Comparison of ENCODE assay signal across 9 cellular contexts in genomic region chr10:22723343-22723779, GRCh38. TPM values are rescaled to one million over a fixed set of nuclear protein-coding genes. Genes with fewer than 3 reads are reported as not detected.
DNase-seq lines count a peak whose midpoint lies in the region; ATAC-seq and TF ChIP-seq lines count a peak whose summit lies in the region.
"Had no signal": no experiment of that assay in that cellular context is flagged by ENCODE, and none has a peak within 500 bp of the region (broad histone marks: within the 10 kb centered on the region; RNA-seq: fewer than 3 reads in every experiment).

No MANE protein-coding gene starts in this region.

- DNase-seq in lower lobe of right lung (no peak), RKO (ENCODE audit: low spot score) (no peak), glutamatergic neuron (no peak), posterior vena cava (ENCODE audit: low spot score) (no peak)
- no peak for DNase-seq in activated CD4-positive, alpha-beta T cell treated with anti-CD3 and anti-CD28 coated beads, Interleukin-2, amount 50 U/mL, for 4 hours

- peaks cover under 1% of the 10 kb centered on the region for H3K9me3 Mint-ChIP-seq in glutamatergic neuron (ENCODE audit: unreplicated experiment)
- H3K9me3 Mint-ChIP-seq: activated T-helper 17 cell treated with anti-CD3 and anti-CD28 coated beads, Interleukin-2, amount 50 U/mL, for 72 hours had no signal

- H3K9me3 ChIP-seq in lower lobe of right lung, result no peaks in the 10 kb centered on the region

- TF ChIP-seq CTCF in lower lobe of right lung (IDR thresholded peaks at IDR 0.05), result no peak
- no peak for TF ChIP-seq CTCF in glutamatergic neuron (IDR thresholded peaks at IDR 0.05; ENCODE audit: partially characterized antibody, unreplicated experiment)

- H3K36me3 ChIP-seq in lower lobe of right lung, result no peaks in the 10 kb centered on the region

- intact Hi-C loops in lower lobe of right lung (cut with DNase I), result no loop called here
- intact Hi-C loops in posterior vena cava (cut with DNase I), result no loop called here

- no peaks in the 10 kb centered on the region for H3K4me1 ChIP-seq in lower lobe of right lung

- no peak overlapping the region for H3K4me3 ChIP-seq in lower lobe of right lung

- H3K4me3 Mint-ChIP-seq in glutamatergic neuron (ENCODE audit: unreplicated experiment), result no peak overlapping the region
- H3K4me3 Mint-ChIP-seq: activated T-helper 17 cell treated with anti-CD3 and anti-CD28 coated beads, Interleukin-2, amount 50 U/mL, for 72 hours had no signal

- no peaks in the 10 kb centered on the region for H3K27me3 Mint-ChIP-seq in glutamatergic neuron (ENCODE audit: unreplicated experiment)
- H3K27me3 Mint-ChIP-seq: activated T-helper 17 cell treated with anti-CD3 and anti-CD28 coated beads, Interleukin-2, amount 50 U/mL, for 72 hours had no signal

- ATAC-seq in GM18519 (IDR thresholded peaks at IDR 0.05; ENCODE audit: low FRiP score, unreplicated experiment) (peak; percentile 53), GM21576 (IDR thresholded peaks at IDR 0.05; ENCODE audit: unreplicated experiment) (peak; percentile 80), HG03460 (IDR thresholded peaks at IDR 0.05; ENCODE audit: unreplicated experiment) (peak; percentile 76), lower lobe of right lung (peak; percentile 40 to 65)

- no peak overlapping the region for H3K27ac Mint-ChIP-seq in glutamatergic neuron (ENCODE audit: unreplicated experiment)
- H3K27ac Mint-ChIP-seq: activated T-helper 17 cell treated with anti-CD3 and anti-CD28 coated beads, Interleukin-2, amount 50 U/mL, for 72 hours had no signal

- H3K36me3 Mint-ChIP-seq in glutamatergic neuron (ENCODE audit: unreplicated experiment), result no peaks in the 10 kb centered on the region

- H3K27me3 ChIP-seq in lower lobe of right lung (ENCODE audit: low read depth), result no peaks in the 10 kb centered on the region

- H3K27ac ChIP-seq in lower lobe of right lung, result no peak overlapping the region

- H3K4me1 Mint-ChIP-seq in glutamatergic neuron (ENCODE audit: low read depth, unreplicated experiment), result no peaks in the 10 kb centered on the region

RNA-seq across cellular contexts. Expression of gene PIP4K2A, which starts 9.0 kb away (rescaled TPM):
- total RNA-seq in lower lobe of right lung, result 67.6 TPM
- 20.7 TPM for total RNA-seq in glutamatergic neuron (ENCODE audit: unreplicated experiment)
- total RNA-seq in posterior vena cava, result 10 to 100 TPM; 64.6 to 77.6 TPM
